ENCODE assay signal across 25 cellular contexts in the genomic region with DNA sequence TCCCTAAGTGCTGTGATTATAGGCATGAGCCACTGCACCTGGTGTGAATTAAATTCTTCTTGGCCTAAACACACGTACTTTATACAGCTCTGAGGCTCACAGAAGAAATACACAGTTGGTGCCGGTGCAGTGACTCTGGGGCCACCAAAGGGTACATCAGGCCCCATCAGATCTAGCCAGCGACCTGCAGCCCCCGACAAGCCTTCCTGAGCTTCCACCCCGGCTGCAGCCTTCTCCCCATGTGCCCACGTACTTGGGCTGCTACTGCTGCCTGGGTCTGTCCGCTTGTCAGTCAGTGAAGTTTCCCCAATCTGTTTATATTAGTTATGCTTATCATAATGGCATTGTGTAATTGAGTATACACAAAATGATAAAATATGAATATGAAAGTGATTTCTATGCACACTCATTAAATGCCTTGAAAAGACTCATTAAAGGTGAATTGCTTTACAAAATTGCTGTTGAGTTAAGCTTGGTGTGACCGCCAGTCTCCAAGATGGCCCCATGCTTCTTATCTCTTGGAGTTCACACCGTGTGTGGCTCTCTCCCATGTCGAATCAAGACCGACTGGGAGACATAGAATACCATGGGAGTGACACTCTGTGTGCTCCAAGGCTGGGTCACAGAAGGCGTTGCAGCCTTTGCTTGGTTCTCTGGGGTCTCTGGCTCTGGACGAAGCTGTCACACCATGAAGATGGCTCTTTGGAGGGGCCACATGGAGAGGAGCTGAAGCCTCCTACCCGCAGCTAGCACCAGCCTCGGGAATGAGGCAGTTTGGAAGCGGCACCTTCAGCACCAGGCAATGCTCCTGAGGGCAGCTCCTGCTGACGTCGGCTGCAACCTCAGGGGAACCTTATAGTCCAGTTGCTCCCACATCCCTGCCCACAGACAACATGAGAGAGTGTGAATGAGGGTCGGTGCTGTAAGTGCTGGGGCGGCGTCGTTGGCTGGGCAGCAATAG. TPM values are rescaled to one million over a fixed set of nuclear protein-coding genes. Genes with fewer than 3 reads are reported as not detected.
DNase-seq lines count a peak whose midpoint lies in the region; ATAC-seq, FAIRE-seq and TF ChIP-seq lines count a peak whose summit lies in the region.
"Had no signal": no experiment of that assay in that cellular context is flagged by ENCODE, and none has a peak within 500 bp of the region (broad histone marks: within the 10 kb centered on the region; RNA-seq: fewer than 3 reads in every experiment).

No MANE protein-coding gene starts in this region.

- H2BK120ac ChIP-seq in H9 (ENCODE audit: low read depth, low read length, poor library complexity, severe bottlenecking) = no peak overlapping the region

- intact Hi-C loops in HepG2 (cut with micrococcal nuclease; ENCODE audit: unreplicated experiment) = loop anchor here (10.0 kb wide), 1 partner anchor 149 kb away; the partner anchor contains the start of gene RRM2

- H3K4me3 ChIP-seq in HepG2 (replicated peaks in 1 of 3; ENCODE audit: insufficient read depth in 1 of 3, low read depth in 2 of 3, low read length in 3 of 3) = no peak overlapping the region
- H3K4me3 ChIP-seq: BLaER1 treated with 17β-estradiol and CSF1 and Interleukin-3, amounts not matched to agents 10 nM and 100 nM; SJCRH30 had no signal

- no peak overlapping the region for H3K14ac ChIP-seq in H9 (ENCODE audit: insufficient read depth, low read length)

- peaks cover 4 to 9% of the 10 kb centered on the region in 2 experiments; a peak in 3 of 4 replicates for H3K4me1 Mint-ChIP-seq in H9
- H3K4me1 Mint-ChIP-seq in WTC11 = no peaks in the 10 kb centered on the region
- H3K4me1 Mint-ChIP-seq in stimulated activated effector memory CD8-positive, alpha-beta T cell treated with anti-CD3 and anti-CD28 coated beads, Interleukin-12 subunit alpha, Interleukin-12 subunit beta, amount 100 ng/mL, for 72 hours = peaks cover 20% of the 10 kb centered on the region

- peak; percentile 5 for DNase-seq in H9
- DNase-seq in WTC11 (ENCODE audit: low spot score) = peak; percentile 5
- DNase-seq in HepG2 (ENCODE audit: low spot score) = no peak
- DNase-seq in stimulated activated effector memory CD8-positive, alpha-beta T cell treated with anti-CD3 and anti-CD28 coated beads, Interleukin-12 subunit alpha, Interleukin-12 subunit beta, amount 100 ng/mL, for 72 hours (ENCODE audit: low spot score in 2 of 2) = no peak
- DNase-seq in effector CD4-positive, alpha-beta T cell = no peak
- no peak for DNase-seq in iPS-NIHi7 (ENCODE audit: extremely low spot score)
- DNase-seq: ACHN; CD8-positive, alpha-beta T cell; DND-41; HFFc6; Karpas-422; MV-4-11; NCI-H1105 treated with DMSO at 0.1 percent for 48 hours; NCI-H2029 treated with DMSO at 0.1 percent for 48 hours; NCI-H2171; NCI-H345; NCI-H524; NCI-H82; SJCRH30 had no signal

- H3K27ac ChIP-seq in H9 (ENCODE audit: insufficient read length, low read depth, low read length) = no peak overlapping the region
- no peak overlapping the region for H3K27ac ChIP-seq in HepG2 (ENCODE audit: extremely low read length, insufficient read depth, low read length)
- H3K27ac ChIP-seq: BLaER1 treated with 17β-estradiol and CSF1 and Interleukin-3, amounts not matched to agents 10 nM and 100 nM; SJCRH30 had no signal

- no peak overlapping the region for H2BK15ac ChIP-seq in H9 (ENCODE audit: low read depth, low read length)

- H3K23ac ChIP-seq in H9 (ENCODE audit: insufficient read length, low read depth, low read length) = no peak overlapping the region

- no peak overlapping the region for H4K8ac ChIP-seq in H9 (replicated peaks; ENCODE audit: insufficient read length, low read depth, low read length)

- no peak overlapping the region for H3K56ac ChIP-seq in H9 (ENCODE audit: insufficient read length, low read depth, low read length)

- H3K4me1 ChIP-seq in H9 (ENCODE audit: insufficient read depth, low read length) (no peaks in the 10 kb centered on the region), HepG2 (ENCODE audit: insufficient read depth, low read length) (peaks cover 57% of the 10 kb centered on the region)

- TF ChIP-seq EP300 in HepG2 (IDR thresholded peaks at IDR 0.05; ENCODE audit: low read depth in 2 of 2, low read length in 2 of 2) (no peak), HepG2 (CRISPR knock-in tag; IDR thresholded peaks at IDR 0.05; ENCODE audit: borderline replicate concordance) (no peak)

- H3K27me3 Mint-ChIP-seq in H9 (ENCODE audit: low read depth) (peaks cover 10% of the 10 kb centered on the region), WTC11 (ENCODE audit: low read depth) (no peaks in the 10 kb centered on the region)

- TF ChIP-seq POLR2A in HepG2 (IDR thresholded peaks at IDR 0.05; ENCODE audit: insufficient read depth in 1 of 2, low read depth in 2 of 2, low read length in 2 of 2) = no peak

- no peak overlapping the region for H2AK5ac ChIP-seq in H9 (ENCODE audit: insufficient read length, low read length)

- no peak overlapping the region for H2BK5ac ChIP-seq in H9 (ENCODE audit: insufficient read length, low read length)

- H3K4me2 ChIP-seq in H9 (ENCODE audit: insufficient read depth, insufficient read length, low read length) = no peak overlapping the region
- H3K4me2 ChIP-seq in HepG2 (ENCODE audit: low read depth, low read length) = no peak overlapping the region
- H3K4me2 ChIP-seq: BLaER1 treated with 17β-estradiol and CSF1 and Interleukin-3, amounts not matched to agents 10 nM and 100 nM had no signal

- H3K27ac Mint-ChIP-seq in H9 = no peak overlapping the region
- H3K27ac Mint-ChIP-seq in WTC11 = no peak overlapping the region
- peak overlapping the region; percentile 21 for H3K27ac Mint-ChIP-seq in stimulated activated effector memory CD8-positive, alpha-beta T cell treated with anti-CD3 and anti-CD28 coated beads, Interleukin-12 subunit alpha, Interleukin-12 subunit beta, amount 100 ng/mL, for 72 hours
- H3K27ac Mint-ChIP-seq: CD8-positive, alpha-beta T cell; HFFc6; IgD-negative memory B cell had no signal

- POLR2A ChIA-PET in WTC11 (lab: Charles Lee) = no interaction called here
- POLR2A ChIA-PET in HepG2 (lab: Yijun Ruan, JAX) = interaction anchor here (0.8 to 1.3 kb wide), 2 partner anchors 28 to 135 kb away, joined by 3 to 4 read pairs; no protein-coding TSS in a partner anchor

- no peaks in the 10 kb centered on the region for H3K79me1 ChIP-seq in H9 (ENCODE audit: insufficient read depth, low read depth, low read length, poor library complexity, severe bottlenecking)

- H3K36me3 Mint-ChIP-seq in H9 (ENCODE audit: insufficient read depth in 1 of 3, low read depth in 3 of 3) (no peaks in the 10 kb centered on the region), WTC11 (no peaks in the 10 kb centered on the region)
- peaks cover 1% of the 10 kb centered on the region for H3K36me3 Mint-ChIP-seq in stimulated activated effector memory CD8-positive, alpha-beta T cell treated with anti-CD3 and anti-CD28 coated beads, Interleukin-12 subunit alpha, Interleukin-12 subunit beta, amount 100 ng/mL, for 72 hours
- H3K36me3 Mint-ChIP-seq: CD8-positive, alpha-beta T cell; IgD-negative memory B cell had no signal

- CTCF ChIA-PET in WTC11 (lab: Charles Lee) = interaction anchor here (0.9 to 2.5 kb wide), 3 partner anchors 136 to 201 kb away, joined by 3 to 7 read pairs (median 4); no protein-coding TSS in a partner anchor
- CTCF ChIA-PET in HepG2 (lab: Yijun Ruan, JAX; ENCODE audit: low intra/inter-chr PET ratio, low total read pairs) = no interaction called here

- in situ Hi-C loops in HepG2 (cut with HindIII; ENCODE audit: extremely low pct_ligation_motif_present, low pct_unique_long_range_greater_than_20kb) = loop anchor here (5.0 kb wide), 1 partner anchor 134 kb away; no protein-coding TSS in a partner anchor

- H3K9me3 Mint-ChIP-seq in H9 (peaks cover 0 to 4% of the 10 kb centered on the region in 2 experiments; a peak in 2 of 5 replicates), WTC11 (no peaks in the 10 kb centered on the region)
- no peaks in the 10 kb centered on the region for H3K9me3 Mint-ChIP-seq in stimulated activated effector memory CD8-positive, alpha-beta T cell treated with anti-CD3 and anti-CD28 coated beads, Interleukin-12 subunit alpha, Interleukin-12 subunit beta, amount 100 ng/mL, for 72 hours
- H3K9me3 Mint-ChIP-seq: CD8-positive, alpha-beta T cell; HFFc6; IgD-negative memory B cell had no signal

- no peak overlapping the region for H2AFZ ChIP-seq in H9 (ENCODE audit: low read length)
- no peak overlapping the region for H2AFZ ChIP-seq in HepG2 (ENCODE audit: low read length)

- H3K36me3 ChIP-seq in HepG2 (replicated peaks in 1 of 2; ENCODE audit: control insufficient read depth in 1 of 2, insufficient read depth in 2 of 2, low read length in 2 of 2) = no peaks in the 10 kb centered on the region
- H3K36me3 ChIP-seq: BLaER1 treated with 17β-estradiol and CSF1 and Interleukin-3, amounts not matched to agents 10 nM and 100 nM; SJCRH30 had no signal

- no CpG with 5 or more reads among the region's 22 CpGs for WGBS in H9 (ENCODE audit: extremely low coverage, insufficient read length, low lambda C conversion rate)
- WGBS in HepG2 (ENCODE audit: low lambda C conversion rate) = 64% methylated on average over 21 of the region's 22 CpGs

- H3K27me3 ChIP-seq in H9 (ENCODE audit: insufficient read depth, low read length) (no peaks in the 10 kb centered on the region), HepG2 (ENCODE audit: control insufficient read depth in 1 of 2, insufficient read depth in 2 of 2, low read length in 2 of 2) (peaks cover 7 to 30% of the 10 kb centered on the region in 2 experiments; a peak in 4 of 5 replicates)
- H3K27me3 ChIP-seq: BLaER1 treated with 17β-estradiol and CSF1 and Interleukin-3, amounts not matched to agents 10 nM and 100 nM; SJCRH30 had no signal

- no TSS peak for BruUV-seq in HepG2 (replicated peaks; lab: Mats Ljungman, UMichigan)

- no peak for FAIRE-seq in HepG2 (lab: Jason Lieb, UNC)
- FAIRE-seq: GM12891, HTR-8/SVneo had no signal

- H3T11ph ChIP-seq in H9 (ENCODE audit: low read length) = no peak overlapping the region

- H4K20me1 ChIP-seq in H9 (ENCODE audit: control insufficient read depth, insufficient read depth, insufficient read length) (no peaks in the 10 kb centered on the region), HepG2 (ENCODE audit: insufficient read depth, low read length) (no peaks in the 10 kb centered on the region)
- H4K20me1 ChIP-seq: BLaER1 treated with 17β-estradiol and CSF1 and Interleukin-3, amounts not matched to agents 10 nM and 100 nM had no signal

- H3K4me3 Mint-ChIP-seq in H9 = no peak overlapping the region
- H3K4me3 Mint-ChIP-seq in WTC11 = no peak overlapping the region
- no peak overlapping the region for H3K4me3 Mint-ChIP-seq in stimulated activated effector memory CD8-positive, alpha-beta T cell treated with anti-CD3 and anti-CD28 coated beads, Interleukin-12 subunit alpha, Interleukin-12 subunit beta, amount 100 ng/mL, for 72 hours
- H3K4me3 Mint-ChIP-seq: CD8-positive, alpha-beta T cell; HFFc6; IgD-negative memory B cell had no signal

- H3K9ac ChIP-seq in H9 (ENCODE audit: extremely low read depth, insufficient read length, low read length) = no peak overlapping the region
- no peak overlapping the region for H3K9ac ChIP-seq in HepG2 (ENCODE audit: insufficient read depth, low read depth, low read length)
- H3K9ac ChIP-seq: BLaER1 treated with 17β-estradiol and CSF1 and Interleukin-3, amounts not matched to agents 10 nM and 100 nM had no signal

- no peak overlapping the region for H4K91ac ChIP-seq in H9 (ENCODE audit: insufficient read length, low read depth, low read length)

- no peak overlapping the region for H2BK20ac ChIP-seq in H9 (ENCODE audit: low read depth, low read length, poor library complexity, severe bottlenecking)

- no peak for TF ChIP-seq RAD21 in HepG2 (CRISPR knock-in tag; IDR thresholded peaks at IDR 0.05)

- H3K79me2 ChIP-seq in H9 (ENCODE audit: insufficient read depth, low read length) (no peaks in the 10 kb centered on the region), HepG2 (ENCODE audit: insufficient read depth, low read length) (no peaks in the 10 kb centered on the region)

- H3K18ac ChIP-seq in H9 (ENCODE audit: insufficient read length, low read depth, low read length) = no peak overlapping the region

- no peak for ATAC-seq in WTC11
- ATAC-seq in HepG2 = no peak
- ATAC-seq in stimulated activated effector memory CD8-positive, alpha-beta T cell treated with anti-CD3 and anti-CD28 coated beads, Interleukin-12 subunit alpha, Interleukin-12 subunit beta, amount 100 ng/mL, for 72 hours = no peak
- ATAC-seq in HG03159 (IDR thresholded peaks at IDR 0.05; ENCODE audit: unreplicated experiment) = no peak
- ATAC-seq: CD8-positive, alpha-beta T cell; Panc1 had no signal

- H4K5ac ChIP-seq in H9 (ENCODE audit: insufficient read length, low read depth, low read length) = no peak overlapping the region

- H2BK12ac ChIP-seq in H9 (ENCODE audit: insufficient read length, low read depth, low read length) = no peak overlapping the region

- no peaks in the 10 kb centered on the region for H3K9me3 ChIP-seq in H9 (ENCODE audit: control insufficient read depth, low read depth, low read length)
- H3K9me3 ChIP-seq in HepG2 (ENCODE audit: low read length) = no peaks in the 10 kb centered on the region
- H3K9me3 ChIP-seq: BLaER1 treated with 17β-estradiol and CSF1 and Interleukin-3, amounts not matched to agents 10 nM and 100 nM; SJCRH30 had no signal

- no peaks in the 10 kb centered on the region for H3K23me2 ChIP-seq in H9 (ENCODE audit: insufficient read length, low read depth, low read length, poor library complexity, severe bottlenecking)

- H3K4ac ChIP-seq in H9 (ENCODE audit: low read depth, low read length) = no peak overlapping the region

- TF ChIP-seq CTCF in H9 (conservative IDR thresholded peaks at IDR 0.05) (no peak), WTC11 (IDR thresholded peaks at IDR 0.05) (no peak), HepG2 (CRISPR knock-in tag; IDR thresholded peaks at IDR 0.05) (no peak)

RNA-seq across cellular contexts. Expression of gene HPCAL1, which starts 29.2 kb away (rescaled TPM):
- 4.7 and 5.9 TPM in 2 replicates for total RNA-seq in H9 (2021)
- total RNA-seq in WTC11 (2021) = 10.5 to 12.4 TPM (median 11.8 TPM) in 3 replicates
- total RNA-seq in HepG2 (2016; rRNA removed; fragmentation: Illumina TruSeq; extraction: Trizol) = 23.3 and 29.9 TPM in 2 replicates
- 43.0 and 51.2 TPM in 2 replicates for total RNA-seq in HepG2 (2016; cell fraction: cytosol; rRNA removed; fragmentation: Illumina TruSeq; extraction: Trizol; ENCODE audit: low read depth)
- 21.4 and 28.1 TPM in 2 replicates for total RNA-seq in HepG2 (2016; cell fraction: insoluble cytoplasmic fraction; rRNA removed; fragmentation: Illumina TruSeq; extraction: Trizol)
- 50.7 and 67.7 TPM in 2 replicates for total RNA-seq in HepG2 (2016; cell fraction: membrane; rRNA removed; fragmentation: Illumina TruSeq; extraction: Trizol)
- 12.9 and 16.1 TPM in 2 replicates for total RNA-seq in HepG2 (2016; cell fraction: nucleus; rRNA removed; fragmentation: Illumina TruSeq; extraction: Trizol)
- 29.5 and 38.6 TPM in 2 replicates for polyA plus RNA-seq in HepG2 (2011; rRNA removed)
- 29.8 and 35.9 TPM in 2 replicates for polyA plus RNA-seq in HepG2 (2011; cell fraction: cytosol; rRNA removed)
- 54.3 and 60.0 TPM in 2 replicates for polyA plus RNA-seq in HepG2 (2011; cell fraction: nucleus; rRNA removed)
- 46.0 and 46.8 TPM in 2 replicates for polyA plus RNA-seq in HepG2 (2012)
- polyA plus RNA-seq in HepG2 (2016; cell fraction: cytosol; fragmentation: Illumina TruSeq; extraction: Trizol; ENCODE audit: low read depth) = 37.1 and 47.1 TPM in 2 replicates
- polyA plus RNA-seq in HepG2 (2016; cell fraction: insoluble cytoplasmic fraction; fragmentation: Illumina TruSeq; extraction: Trizol; ENCODE audit: low read depth) = 24.6 and 35.5 TPM in 2 replicates
- 54.6 and 65.1 TPM in 2 replicates for polyA plus RNA-seq in HepG2 (2016; cell fraction: membrane; fragmentation: Illumina TruSeq; extraction: Trizol; ENCODE audit: low read depth)
- 30.3 and 35.7 TPM in 2 replicates for polyA plus RNA-seq in HepG2 (2016; cell fraction: nucleus; fragmentation: Illumina TruSeq; extraction: Trizol; ENCODE audit: insufficient read depth, low read depth)
- polyA minus RNA-seq in HepG2 (2011; rRNA and poly(A)+ RNA removed; ENCODE audit: low replicate concordance) = 26.5 and 27.7 TPM in 2 replicates
- polyA minus RNA-seq in HepG2 (2011; cell fraction: cytosol; rRNA and poly(A)+ RNA removed) = 19.4 and 20.4 TPM in 2 replicates
- polyA minus RNA-seq in HepG2 (2011; cell fraction: nucleus; rRNA and poly(A)+ RNA removed) = 12.6 and 15.5 TPM in 2 replicates

Comparison
In these comparisons a context has a peak if more than half of its experiments do, and no peak if none do; other contexts are left out.
1. DNase-seq: peak in H9 (single experiment) and WTC11 (single experiment); none in HepG2 (single experiment), stimulated activated effector memory CD8-positive, alpha-beta T cell treated with anti-CD3 and anti-CD28 coated beads, Interleukin-12 subunit alpha, Interleukin-12 subunit beta, amount 100 ng/mL, for 72 hours (0 of 2), effector CD4-positive, alpha-beta T cell (single experiment) and iPS-NIHi7 (single experiment).